In the genomic region with DNA sequence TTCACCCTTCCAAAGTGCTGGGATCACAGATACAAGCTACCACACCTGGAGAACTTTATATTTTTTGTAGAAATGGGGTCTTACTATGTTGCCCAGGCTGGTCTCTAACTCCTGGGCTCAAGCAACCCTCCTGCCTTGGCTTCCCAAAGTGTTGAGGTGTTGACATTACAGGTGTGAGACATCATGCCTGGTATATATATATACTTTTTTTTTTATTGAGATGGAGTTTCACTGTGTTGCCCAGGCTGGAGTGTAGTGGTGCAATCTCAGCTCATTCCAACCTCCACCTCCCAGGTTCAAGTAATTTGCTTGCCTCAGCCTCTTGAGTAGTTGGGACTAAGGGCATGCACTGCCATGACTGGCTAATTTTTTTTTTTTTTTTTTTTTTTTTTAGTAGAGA, we compare ENCODE assay signal across 16 cellular contexts. TPM values are rescaled to one million over a fixed set of nuclear protein-coding genes. Genes with fewer than 3 reads are reported as not detected.
A peak's percentile ranks its signal among the peaks of the same experiment; 100 is the strongest.
DNase-seq lines count a peak whose midpoint lies in the region; ATAC-seq and TF ChIP-seq lines count a peak whose summit lies in the region.
"Had no signal": no experiment of that assay in that cellular context is flagged by ENCODE, and none has a peak within 500 bp of the region (broad histone marks: within the 10 kb centered on the region; RNA-seq: fewer than 3 reads in every experiment).

No MANE protein-coding gene starts in this region.

- no peaks in the 10 kb centered on the region for H4K20me1 ChIP-seq in mammary epithelial cell (ENCODE audit: insufficient read depth, low read length)

- H3K4me2 ChIP-seq in mammary epithelial cell (ENCODE audit: insufficient read depth, low read depth, low read length) = no peak overlapping the region

- H3K4me3 Mint-ChIP-seq in MCF 10A (ENCODE audit: unreplicated experiment) = peak overlapping the region; percentile 52
- H3K4me3 Mint-ChIP-seq in T-cell = peak overlapping the region in 1 of 3 donors; percentile 57
- H3K4me3 Mint-ChIP-seq: IgD-negative memory B cell had no signal

- in situ Hi-C loops in mammary epithelial cell (cut with MboI; ENCODE audit: low sequenced_read_pairs in 2 of 2) (no loop called here), brain microvascular endothelial cell (cut with HindIII; ENCODE audit: low pct_ligation_motif_present, low sequenced_read_pairs) (no loop called here)

- intact Hi-C loops in MCF 10A (cut with micrococcal nuclease) = no loop called here
- intact Hi-C loops in mammary epithelial cell (cut with micrococcal nuclease) = no loop called here
- intact Hi-C loops in left ventricle myocardium inferior (cut with micrococcal nuclease) = no loop called here

- H3K27me3 ChIP-seq in mammary epithelial cell (ENCODE audit: insufficient read depth, low read length) = no peaks in the 10 kb centered on the region
- no peaks in the 10 kb centered on the region for H3K27me3 ChIP-seq in gastroesophageal sphincter
- H3K27me3 ChIP-seq in thymus (ENCODE audit: control insufficient read depth, insufficient read depth) = no peaks in the 10 kb centered on the region
- H3K27me3 ChIP-seq in left ventricle myocardium inferior (ENCODE audit: low read depth) = no peaks in the 10 kb centered on the region
- H3K27me3 ChIP-seq in brain microvascular endothelial cell (replicated peaks) = no peaks in the 10 kb centered on the region

- H3K9ac ChIP-seq in mammary epithelial cell (ENCODE audit: insufficient read depth, low read length) = no peak overlapping the region

- peaks cover 95% of the 10 kb centered on the region for H3K79me2 ChIP-seq in mammary epithelial cell (ENCODE audit: insufficient read depth, low read length)

- peaks cover 2% of the 10 kb centered on the region for H3K9me3 ChIP-seq in mammary epithelial cell (replicated peaks; ENCODE audit: insufficient read depth, low read length)
- no peaks in the 10 kb centered on the region for H3K9me3 ChIP-seq in gastroesophageal sphincter
- no peaks in the 10 kb centered on the region for H3K9me3 ChIP-seq in thymus (ENCODE audit: control insufficient read depth)
- H3K9me3 ChIP-seq in left ventricle myocardium inferior (replicated peaks) = no peaks in the 10 kb centered on the region

- TF ChIP-seq EP300 in gastroesophageal sphincter (IDR thresholded peaks at IDR 0.05) = no peak

- H3K4me1 Mint-ChIP-seq in MCF 10A (ENCODE audit: insufficient read depth, unreplicated experiment) (peaks cover 26% of the 10 kb centered on the region), T-cell (peaks cover 53 to 56% (median 55%) of the 10 kb centered on the region in 3 donors)

- no peak for TF ChIP-seq POLR2A in gastroesophageal sphincter (IDR thresholded peaks at IDR 0.05)

- H3K4me3 ChIP-seq in mammary epithelial cell (replicated peaks in 1 of 3; ENCODE audit: insufficient read depth in 1 of 3, low read depth in 2 of 3, low read length in 3 of 3) (no peak overlapping the region), gastroesophageal sphincter (peak overlapping the region in 1 of 2 donors; percentile 93), thymus (ENCODE audit: low read length) (peak overlapping the region; percentile 25), left ventricle myocardium inferior (no peak overlapping the region), brain microvascular endothelial cell (ENCODE audit: low read depth, low read length) (no peak overlapping the region)

- H3K27ac ChIP-seq in mammary epithelial cell (ENCODE audit: insufficient read depth, low read depth, low read length) = no peak overlapping the region
- H3K27ac ChIP-seq in gastroesophageal sphincter = peak overlapping the region in 1 of 4 donors; percentile 35
- H3K27ac ChIP-seq in thymus (ENCODE audit: low read depth) = peak overlapping the region; percentile 52
- H3K27ac ChIP-seq in left ventricle myocardium inferior (replicated peaks) = no peak overlapping the region
- no peak overlapping the region for H3K27ac ChIP-seq in brain microvascular endothelial cell

- no TSS peak for BruUV-seq in MCF 10A (replicated peaks; lab: Mats Ljungman, UMichigan)
- no TSS peak for BruUV-seq in mammary epithelial cell (replicated peaks; lab: Mats Ljungman, UMichigan)

- H3K27me3 Mint-ChIP-seq in MCF 10A (ENCODE audit: insufficient read depth, unreplicated experiment) (no peaks in the 10 kb centered on the region), T-cell (no peaks in the 10 kb centered on the region)
- H3K27me3 Mint-ChIP-seq: IgD-negative memory B cell had no signal

- H3K9me3 Mint-ChIP-seq in MCF 10A (ENCODE audit: unreplicated experiment) = no peaks in the 10 kb centered on the region
- H3K9me3 Mint-ChIP-seq in T-cell = no peaks in the 10 kb centered on the region
- H3K9me3 Mint-ChIP-seq: IgD-negative memory B cell had no signal

- DNase-seq in MCF 10A (ENCODE audit: unreplicated experiment) (peak; percentile 53), mammary epithelial cell (no peak), T-cell (no peak), left ventricle myocardium inferior (no peak), brain microvascular endothelial cell (no peak)
- DNase-seq: CD8-positive, alpha-beta T cell; H7; NCI-H1417 treated with DMSO at 0.1 percent for 48 hours; NCI-H1930; NCI-H2171 treated with DMSO at 0.1 percent for 48 hours; NCI-H446 treated with DMSO at 0.1 percent for 48 hours; RPMI8226 had no signal

- H3K27ac Mint-ChIP-seq in MCF 10A (ENCODE audit: low read depth, unreplicated experiment) (no peak overlapping the region), T-cell (peak overlapping the region; percentile 55 to 82)
- H3K27ac Mint-ChIP-seq: IgD-negative memory B cell had no signal

- H3K36me3 Mint-ChIP-seq in MCF 10A (ENCODE audit: insufficient read depth, unreplicated experiment) (peaks cover 99% of the 10 kb centered on the region), T-cell (peaks cover 15% of the 10 kb centered on the region)
- H3K36me3 Mint-ChIP-seq: IgD-negative memory B cell had no signal

- no peak for TF ChIP-seq CTCF in MCF 10A (IDR thresholded peaks at IDR 0.05; ENCODE audit: unreplicated experiment)
- TF ChIP-seq CTCF in mammary epithelial cell (conservative IDR thresholded peaks at IDR 0.05 in 1 of 2, IDR thresholded peaks at IDR 0.05 in 1 of 2; ENCODE audit: extremely low read depth in 1 of 2, insufficient read depth in 1 of 2, low read depth in 1 of 2, low read length in 2 of 2) = no peak
- no peak for TF ChIP-seq CTCF in gastroesophageal sphincter (IDR thresholded peaks at IDR 0.05)
- TF ChIP-seq CTCF in left ventricle myocardium inferior (IDR thresholded peaks at IDR 0.05; ENCODE audit: borderline replicate concordance) = no peak
- no peak for TF ChIP-seq CTCF in brain microvascular endothelial cell (IDR thresholded peaks at IDR 0.05; ENCODE audit: low read depth, low read length, missing control alignments)

- ATAC-seq in T-cell (replicated peaks in 1 of 4) = no peak
- peak; percentile 5 for ATAC-seq in gastroesophageal sphincter
- ATAC-seq: CD8-positive, alpha-beta T cell had no signal

- CTCF ChIA-PET in MCF 10A (lab: Yijun Ruan, JAX) = interaction anchor here (0.6 to 1.1 kb wide), 6 partner anchors 10 to 1384 kb away, joined by 3 to 5 read pairs (median 3); no protein-coding TSS in a partner anchor
- CTCF ChIA-PET in mammary epithelial cell (lab: Charles Lee; ENCODE audit: low non-redundant PET) = no interaction called here
- CTCF ChIA-PET in T-cell (lab: Charles Lee) = interaction anchor here (0.6 to 0.7 kb wide), 6 partner anchors 16 to 440 kb away, joined by 3 to 8 read pairs (median 3); no protein-coding TSS in a partner anchor

- H3K36me3 ChIP-seq in mammary epithelial cell (ENCODE audit: insufficient read depth, low read length) = peaks cover 32% of the 10 kb centered on the region
- H3K36me3 ChIP-seq in gastroesophageal sphincter = peaks cover 0 to 55% of the 10 kb centered on the region in 2 donors
- H3K36me3 ChIP-seq in thymus (ENCODE audit: control insufficient read depth, insufficient read depth) = peaks cover 25% of the 10 kb centered on the region
- H3K36me3 ChIP-seq in left ventricle myocardium inferior = peaks cover 31% of the 10 kb centered on the region
- H3K36me3 ChIP-seq in brain microvascular endothelial cell (replicated peaks) = no peaks in the 10 kb centered on the region

- no peak overlapping the region for H2AFZ ChIP-seq in mammary epithelial cell (ENCODE audit: low read depth, low read length)

- peaks cover 4% of the 10 kb centered on the region for H3K4me1 ChIP-seq in mammary epithelial cell (ENCODE audit: insufficient read depth, low read length)
- H3K4me1 ChIP-seq in gastroesophageal sphincter = peaks cover 5 to 66% (median 8%) of the 10 kb centered on the region in 3 donors
- peaks cover 2% of the 10 kb centered on the region for H3K4me1 ChIP-seq in thymus (ENCODE audit: control insufficient read depth, insufficient read depth, low read length)
- H3K4me1 ChIP-seq in left ventricle myocardium inferior = peaks cover 84% of the 10 kb centered on the region

- dilution Hi-C loops in mammary epithelial cell (cut with HindIII; ENCODE audit: low sequenced_read_pairs) = no loop called here

- POLR2A ChIA-PET in MCF 10A (lab: Yijun Ruan, JAX) = interaction anchor here (0.8 to 25.9 kb wide), 10 partner anchors 9 to 232 kb away, joined by 3 to 1351 read pairs (median 20); a partner anchor contains a TSS
- POLR2A ChIA-PET in T-cell (lab: Charles Lee) = interaction anchor here in 1 of 2 donors (0.6 kb wide), 1 partner anchor 10 kb away, joined by 4 read pairs; no protein-coding TSS in a partner anchor

RNA-seq across cellular contexts. Expression of a gene that starts 5.4 kb away (rescaled TPM):
- total RNA-seq in MCF 10A (2022) (304 and 387 TPM in 2 replicates), mammary epithelial cell (10 to 100 TPM; 60.7 to 97.9 TPM), T-cell (100 to 1,000 TPM in 1 of 5 donors, 10 to 100 TPM in 4; 61.4 to 130 (median 63.9) TPM), gastroesophageal sphincter (100 to 1,000 TPM; 453 to 676 (median 478) TPM), left ventricle myocardium inferior (101 TPM)
- polyA plus RNA-seq in mammary epithelial cell (57.9 TPM), thymus (338 TPM)
- polyA minus RNA-seq in mammary epithelial cell = 96.0 TPM

RNA-seq across cellular contexts. Expression of a gene that starts 53.6 kb away (rescaled TPM):
- total RNA-seq in MCF 10A (2022) (2.3 and 2.6 TPM in 2 replicates), mammary epithelial cell (under 1 TPM in 1 of 2 donors, not detected in 1; 0.73 TPM), T-cell (1 to 10 TPM in 2 of 5 donors, under 1 TPM in 3; 0.63 to 1.8 (median 0.90) TPM), gastroesophageal sphincter (1 to 10 TPM in 1 of 4 donors, under 1 TPM in 1, not detected in 2; 0.54 to 1.5 TPM), left ventricle myocardium inferior (not detected)
- polyA plus RNA-seq in mammary epithelial cell (0.32 TPM), thymus (26.6 TPM)
- not detected for polyA minus RNA-seq in mammary epithelial cell
- total RNA-seq: HT1080 had no signal
